Comparison of ENCODE assay signal across 8 cellular contexts in genomic region chr15:74723754-74724334, GRCh38. TPM values are rescaled to one million over a fixed set of nuclear protein-coding genes. Genes with fewer than 3 reads are reported as not detected.
A peak's percentile ranks its signal among the peaks of the same experiment; 100 is the strongest.
DNase-seq lines count a peak whose midpoint lies in the region; ATAC-seq and TF ChIP-seq lines count a peak whose summit lies in the region.
"Had no signal": no experiment of that assay in that cellular context is flagged by ENCODE, and none has a peak within 500 bp of the region (broad histone marks: within the 10 kb centered on the region; RNA-seq: fewer than 3 reads in every experiment).

No MANE protein-coding gene starts in this region.

- H3K4me1 Mint-ChIP-seq in chondrocyte (ENCODE audit: low read depth), result peaks cover 20% of the 10 kb centered on the region

- H3K4me3 Mint-ChIP-seq in chondrocyte (ENCODE audit: unreplicated experiment), result no peak overlapping the region

- H3K27ac ChIP-seq in SK-N-SH (ENCODE audit: low read depth in 2 of 2, low read length in 1 of 2) (no peak overlapping the region), foreskin keratinocyte (no peak overlapping the region)

- no peak for TF ChIP-seq RAD21 in SK-N-SH (IDR thresholded peaks at IDR 0.05; ENCODE audit: low read length)

- no peaks in the 10 kb centered on the region for H3K36me3 ChIP-seq in SK-N-SH (replicated peaks in 1 of 2; ENCODE audit: control insufficient read depth in 1 of 2, insufficient read depth in 2 of 2, low read length in 1 of 2)

- intact Hi-C loops in sciatic nerve (cut with DNase I), result no loop called here

- POLR2A ChIA-PET in SK-N-SH (lab: Yijun Ruan, JAX), result no interaction called here

- H3K4me1 ChIP-seq in SK-N-SH (ENCODE audit: control insufficient read depth in 1 of 2, insufficient read depth in 2 of 2, low read depth in 1 of 2, low read length in 1 of 2), result peaks cover 0 to 7% of the 10 kb centered on the region in 2 experiments; a peak in 1 of 4 replicates
- H3K4me1 ChIP-seq in foreskin keratinocyte, result no peaks in the 10 kb centered on the region

- H3K36me3 Mint-ChIP-seq in chondrocyte (ENCODE audit: low read depth), result no peaks in the 10 kb centered on the region

- H2AFZ ChIP-seq in SK-N-SH (ENCODE audit: low read depth), result no peak overlapping the region

- no peaks in the 10 kb centered on the region for H3K27me3 Mint-ChIP-seq in chondrocyte (ENCODE audit: low read depth)

- no peaks in the 10 kb centered on the region for H3K9me2 ChIP-seq in SK-N-SH

- no peak overlapping the region for H3K27ac Mint-ChIP-seq in chondrocyte (ENCODE audit: unreplicated experiment)

- no peaks in the 10 kb centered on the region for H4K20me1 ChIP-seq in SK-N-SH (ENCODE audit: insufficient read depth)

- WGBS in SK-N-SH (ENCODE audit: low lambda C conversion rate), result 10% methylated on average over 1 of the region's 1 CpG

- H3K4me2 ChIP-seq in SK-N-SH, result no peak overlapping the region

- H3K79me2 ChIP-seq in SK-N-SH (ENCODE audit: insufficient read depth), result no peaks in the 10 kb centered on the region

- no peaks in the 10 kb centered on the region for H3K9me3 ChIP-seq in SK-N-SH

- peak; percentile 37 for ATAC-seq in foreskin keratinocyte
- ATAC-seq in sciatic nerve, result peak; percentile 78
- ATAC-seq in HG02981 (IDR thresholded peaks at IDR 0.05; ENCODE audit: unreplicated experiment), result no peak

- H3K9ac ChIP-seq in SK-N-SH, result no peak overlapping the region

- H3K27me3 ChIP-seq in SK-N-SH (ENCODE audit: insufficient read depth) (peaks cover 6% of the 10 kb centered on the region; the same call in 1 of the 2 replicates), foreskin keratinocyte (peaks cover 49% of the 10 kb centered on the region)

- CTCF ChIA-PET in SK-N-SH (lab: Yijun Ruan, JAX), result interaction anchor here (1.6 to 5.1 kb wide), 2 partner anchors 16 to 45 kb away, joined by 3 to 32 read pairs; no protein-coding TSS in a partner anchor

- peak; percentile 68 for DNase-seq in ELR (ENCODE audit: low read depth)
- peak; percentile 68 for DNase-seq in LoVo (ENCODE audit: low spot score)
- peak; percentile 85 for DNase-seq in SK-N-SH
- DNase-seq in foreskin keratinocyte, result peak; percentile 54 to 73
- DNase-seq in sciatic nerve (ENCODE audit: low spot score), result no peak
- no peak for DNase-seq in chondrocyte (ENCODE audit: low spot score)
- DNase-seq: left cardiac atrium had no signal

- TF ChIP-seq EP300 in SK-N-SH (IDR thresholded peaks at IDR 0.05; ENCODE audit: borderline replicate concordance in 1 of 2, low read depth in 1 of 2, low read length in 1 of 2), result no peak

- TF ChIP-seq CTCF in SK-N-SH (IDR thresholded peaks at IDR 0.05) (no peak), foreskin keratinocyte (conservative IDR thresholded peaks at IDR 0.05) (no peak), chondrocyte (IDR thresholded peaks at IDR 0.05) (no peak)

- no peaks in the 10 kb centered on the region for H3K9me3 Mint-ChIP-seq in chondrocyte (ENCODE audit: low read depth)

- H3F3A ChIP-seq in SK-N-SH (replicated peaks; ENCODE audit: insufficient read depth), result no peaks in the 10 kb centered on the region

- no peak overlapping the region for H3K4me3 ChIP-seq in SK-N-SH (ENCODE audit: low read depth in 2 of 2, low read length in 1 of 2)

TF ChIP-seq in SK-N-SH, 30 proteins besides CTCF, POLR2A, EP300 and RAD21 (continues in another document):
- peak; percentile 58; the same call in 1 of the 2 replicates for TF ChIP-seq RFX5 (IDR thresholded peaks at IDR 0.05; ENCODE audit: low read length)
- TF ChIP-seq PBX3 (IDR thresholded peaks at IDR 0.05), result no peak
- no peak for TF ChIP-seq FOXJ3 (CRISPR knock-in tag; IDR thresholded peaks at IDR 0.05)
- no peak for TF ChIP-seq NRF1 (IDR thresholded peaks at IDR 0.05; ENCODE audit: low read depth, low read length)
- TF ChIP-seq TCF12 (IDR thresholded peaks at IDR 0.05), result no peak
- no peak for TF ChIP-seq RXRA (IDR thresholded peaks at IDR 0.05; ENCODE audit: borderline replicate concordance, low read depth)
- TF ChIP-seq IRF3 (IDR thresholded peaks at IDR 0.05; ENCODE audit: low read depth, low read length), result no peak
- no peak for TF ChIP-seq TEAD4 (IDR thresholded peaks at IDR 0.05; ENCODE audit: borderline replicate concordance, insufficient read depth)
- no peak for TF ChIP-seq SMC3 (IDR thresholded peaks at IDR 0.05; ENCODE audit: low read depth, low read length)
- no peak for TF ChIP-seq FOXM1 (IDR thresholded peaks at IDR 0.05; ENCODE audit: low read depth)
- TF ChIP-seq USF2 (IDR thresholded peaks at IDR 0.05; ENCODE audit: borderline replicate concordance, low read depth, low read length), result no peak
- TF ChIP-seq GABPA (IDR thresholded peaks at IDR 0.05; ENCODE audit: low read depth), result no peak
- TF ChIP-seq MEF2A (IDR thresholded peaks at IDR 0.05; ENCODE audit: borderline replicate concordance, low read depth), result no peak
- TF ChIP-seq EZH2phosphoT487 (IDR thresholded peaks at IDR 0.05; ENCODE audit: borderline replicate concordance, low read depth), result no peak
- peak; percentile 65; the same call in 1 of the 2 replicates for TF ChIP-seq YY1 (IDR thresholded peaks at IDR 0.05; ENCODE audit: low read depth)
- TF ChIP-seq GATA2 (CRISPR knock-in tag; IDR thresholded peaks at IDR 0.05), result no peak
- TF ChIP-seq ELF1 (IDR thresholded peaks at IDR 0.05), result no peak
- no peak for TF ChIP-seq SIN3A (IDR thresholded peaks at IDR 0.05; ENCODE audit: borderline replicate concordance, low read depth, low read length)
- no peak for TF ChIP-seq POLR2AphosphoS5 (IDR thresholded peaks at IDR 0.05; ENCODE audit: low read depth, low read length)
- TF ChIP-seq CHD2 (IDR thresholded peaks at IDR 0.05; ENCODE audit: low read length, partially characterized antibody), result peak; percentile 15
- peak; percentile 50 for TF ChIP-seq JUND (IDR thresholded peaks at IDR 0.05)
- no peak for TF ChIP-seq NFIC (IDR thresholded peaks at IDR 0.05; ENCODE audit: borderline replicate concordance)
- no peak for TF ChIP-seq TAF1 (IDR thresholded peaks at IDR 0.05; ENCODE audit: borderline replicate concordance, low read depth, low read length)
- no peak for TF ChIP-seq FOSL2 (IDR thresholded peaks at IDR 0.05; ENCODE audit: borderline replicate concordance, low read depth)

RNA-seq across cellular contexts. Expression of gene CYP1A1, which starts 1.5 kb away (rescaled TPM):
- polyA plus RNA-seq in SK-N-SH (2012; rRNA removed) (0.07 and 0.15 TPM in 2 replicates), foreskin keratinocyte (0.67 and 1.8 TPM in 2 replicates)
- polyA plus RNA-seq in SK-N-SH (2012; cell fraction: cytosol; rRNA removed), result 0.08 and 0.14 TPM in 2 replicates
- 0.16 and 0.23 TPM in 2 replicates for polyA plus RNA-seq in SK-N-SH (2012; cell fraction: nucleus; rRNA removed)
- total RNA-seq in foreskin keratinocyte (0.75 and 1.9 TPM in 2 replicates), sciatic nerve (0.18 TPM), chondrocyte (0.22 to 0.67 TPM (median 0.27 TPM) in 3 replicates)

RNA-seq across cellular contexts. Expression of gene CYP1A2, which starts 24.8 kb away (rescaled TPM):
- polyA plus RNA-seq in SK-N-SH (2012; rRNA removed), result not detected in 2 replicates
- polyA plus RNA-seq in SK-N-SH (2012; cell fraction: cytosol; rRNA removed), result not detected in 2 replicates
- polyA plus RNA-seq in SK-N-SH (2012; cell fraction: nucleus; rRNA removed), result not detected in 2 replicates
- total RNA-seq in foreskin keratinocyte, result 0.04 TPM in 1 of 2 replicates, not detected in the other
- not detected in 2 replicates for polyA plus RNA-seq in foreskin keratinocyte
- not detected for total RNA-seq in sciatic nerve
- not detected in 3 replicates for total RNA-seq in chondrocyte

RNA-seq across cellular contexts. Expression of gene EDC3, which starts 28.0 kb away (rescaled TPM):
- polyA plus RNA-seq in SK-N-SH (2012; rRNA removed) (34.9 and 44.5 TPM in 2 replicates), foreskin keratinocyte (23.0 and 24.5 TPM in 2 replicates)
- polyA plus RNA-seq in SK-N-SH (2012; cell fraction: cytosol; rRNA removed), result 24.8 and 28.2 TPM in 2 replicates
- polyA plus RNA-seq in SK-N-SH (2012; cell fraction: nucleus; rRNA removed), result 48.5 and 72.2 TPM in 2 replicates
- total RNA-seq in foreskin keratinocyte (21.7 and 24.1 TPM in 2 replicates), sciatic nerve (32.5 TPM), chondrocyte (32.8 to 46.0 TPM (median 41.0 TPM) in 3 replicates)

RNA-seq across cellular contexts. Expression of gene CSK, which starts 58.0 kb away (rescaled TPM):
- polyA plus RNA-seq in SK-N-SH (2012; rRNA removed), result 34.7 and 53.1 TPM in 2 replicates
- polyA plus RNA-seq in SK-N-SH (2012; cell fraction: cytosol; rRNA removed), result 25.5 and 43.5 TPM in 2 replicates
- polyA plus RNA-seq in SK-N-SH (2012; cell fraction: nucleus; rRNA removed), result 94.6 and 111 TPM in 2 replicates
- 39.7 and 47.8 TPM in 2 replicates for total RNA-seq in foreskin keratinocyte
- polyA plus RNA-seq in foreskin keratinocyte, result 46.0 and 53.0 TPM in 2 replicates
- total RNA-seq in sciatic nerve, result 43.7 TPM
- total RNA-seq in chondrocyte, result 39.9 to 47.4 TPM (median 41.5 TPM) in 3 replicates

Comparison
In these comparisons a context has a peak if more than half of its experiments do, and no peak if none do; other contexts are left out.
1. DNase-seq: peak in ELR (single experiment), LoVo (single experiment), SK-N-SH (single experiment) and foreskin keratinocyte (2 of 2); none in sciatic nerve (single experiment) and chondrocyte (single experiment).